In the genomic region with DNA sequence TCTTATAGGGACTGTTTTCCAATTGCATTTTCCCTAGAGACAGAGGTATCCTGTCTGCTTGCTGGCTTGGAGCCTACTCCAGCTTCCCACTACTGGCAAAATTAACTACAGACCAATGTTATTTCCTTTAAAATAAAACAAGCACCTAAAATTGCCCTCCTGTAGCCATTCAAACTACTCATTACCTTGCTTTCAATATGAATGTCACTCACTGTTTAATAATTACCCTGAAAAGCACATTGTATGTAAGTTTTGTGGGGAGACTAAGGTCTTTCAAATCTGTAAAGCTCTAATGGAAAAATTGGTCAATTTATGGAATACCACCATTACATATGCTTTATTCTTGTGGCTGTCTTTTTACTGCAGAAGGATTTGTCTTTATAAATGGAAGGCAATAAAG, we compare ENCODE assay signal across 12 cellular contexts.
DNase-seq lines count a peak whose midpoint lies in the region; ATAC-seq and TF ChIP-seq lines count a peak whose summit lies in the region.
"Had no signal": no experiment of that assay in that cellular context is flagged by ENCODE, and none has a peak within 500 bp of the region (broad histone marks: within the 10 kb centered on the region; RNA-seq: fewer than 3 reads in every experiment).

No MANE protein-coding gene starts in this region.

- no peaks in the 10 kb centered on the region for H3K9me3 ChIP-seq in HAP-1
- H3K9me3 ChIP-seq: neutrophil had no signal

- H3K4me1 ChIP-seq in HAP-1 = peaks cover 6% of the 10 kb centered on the region; the same call in 1 of the 2 replicates
- H3K4me1 ChIP-seq: foreskin keratinocyte had no signal

- H3K4me3 ChIP-seq in fibroblast of mammary gland (ENCODE audit: control insufficient read depth, low read depth, low read length) (no peak overlapping the region), HAP-1 (no peak overlapping the region)
- H3K4me3 ChIP-seq: GM23338 had no signal

- ATAC-seq in GM18858 (IDR thresholded peaks at IDR 0.05; ENCODE audit: unreplicated experiment) (peak; percentile 24), GM21423 (IDR thresholded peaks at IDR 0.05; ENCODE audit: unreplicated experiment) (peak; percentile 34), HG03520 (IDR thresholded peaks at IDR 0.05; ENCODE audit: unreplicated experiment) (peak; percentile 25), HG03571 (IDR thresholded peaks at IDR 0.05; ENCODE audit: unreplicated experiment) (no peak)
- ATAC-seq: foreskin keratinocyte, GM23338, left colon had no signal

- in situ Hi-C loops in HAP-1 (cut with MboI; ENCODE audit: low sequenced_read_pairs) = no loop called here

- DNase-seq in fibroblast of mammary gland (ENCODE audit: low read depth) = peak; percentile 17
- no peak for DNase-seq in pons (ENCODE audit: low spot score)
- DNase-seq in HAP-1 (ENCODE audit: low spot score in 2 of 2) = no peak
- DNase-seq: foreskin keratinocyte, left colon, NCI-H82 had no signal

- no peak for TF ChIP-seq CTCF in fibroblast of mammary gland (conservative IDR thresholded peaks at IDR 0.05; ENCODE audit: control insufficient read depth, insufficient read depth, low read depth, low read length)

- no peaks in the 10 kb centered on the region for H3K36me3 ChIP-seq in HAP-1 (replicated peaks)
- H3K36me3 ChIP-seq: neutrophil had no signal

- 0 out of 2 replicates have a peak, but pooled peaks cover 6% of the 10 kb centered on the region for H3K27me3 ChIP-seq in HAP-1 (ENCODE audit: low read depth)
- H3K27me3 ChIP-seq: foreskin keratinocyte, neutrophil had no signal
